Comparison of ENCODE assay signal across 28 cellular contexts in the genomic region with DNA sequence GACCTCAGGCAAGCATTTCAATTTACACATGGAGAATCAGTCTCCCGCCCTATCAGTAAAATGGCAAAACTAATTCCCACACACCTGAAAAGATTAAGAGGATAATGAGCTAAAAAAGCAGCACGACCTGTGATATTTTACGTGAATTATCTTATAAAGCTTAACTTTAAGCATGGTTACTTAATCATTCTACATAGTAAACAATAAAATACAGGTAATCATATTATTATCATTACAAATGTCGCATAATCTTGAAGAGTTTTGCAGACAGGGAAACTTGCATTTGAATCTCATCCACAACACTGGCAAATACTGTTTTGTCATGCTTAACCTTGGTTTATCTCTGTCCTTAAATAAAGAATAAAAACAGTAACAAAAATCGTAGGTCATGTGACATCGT.
"Had no signal": no experiment of that assay in that cellular context is flagged by ENCODE, and none has a peak within 500 bp of the region (broad histone marks: within the 10 kb centered on the region; RNA-seq: fewer than 3 reads in every experiment).

No MANE protein-coding gene starts in this region.

- ATAC-seq: effector memory CD8-positive, alpha-beta T cell; esophagus mucosa; foreskin keratinocyte; gastrocnemius medialis; gastroesophageal sphincter; heart left ventricle; heart right ventricle had no signal

- H3K4me3 ChIP-seq: colonic mucosa, coronary artery, dorsolateral prefrontal cortex, esophagus muscularis mucosa, esophagus squamous epithelium, gastrocnemius medialis, gastroesophageal sphincter, heart left ventricle, heart right ventricle had no signal

- H3K9me3 ChIP-seq: colonic mucosa, esophagus muscularis mucosa, esophagus squamous epithelium, gastrocnemius medialis, gastroesophageal sphincter, heart left ventricle, heart right ventricle had no signal

- H3K4me1 ChIP-seq: colonic mucosa, esophagus muscularis mucosa, esophagus squamous epithelium, foreskin keratinocyte, gastrocnemius medialis, gastroesophageal sphincter, heart left ventricle, heart right ventricle had no signal

- H3K36me3 ChIP-seq: colonic mucosa, esophagus muscularis mucosa, esophagus squamous epithelium, gastrocnemius medialis, gastroesophageal sphincter, heart left ventricle, heart right ventricle had no signal

- DNase-seq: colonic mucosa; cortex of kidney; dermis blood vessel endothelial cell; dorsolateral prefrontal cortex; effector CD4-positive, alpha-beta T cell; effector CD8-positive, alpha-beta T cell; effector memory CD4-positive, alpha-beta T cell; effector memory CD8-positive, alpha-beta T cell; endodermal cell; erythroblast; esophagus squamous epithelium; foreskin fibroblast; foreskin keratinocyte; foreskin melanocyte; gastrocnemius medialis; glutamatergic neuron; head of caudate nucleus; heart left ventricle; heart right ventricle had no signal

- H3K27me3 ChIP-seq: colonic mucosa, esophagus muscularis mucosa, esophagus squamous epithelium, foreskin keratinocyte, gastrocnemius medialis, gastroesophageal sphincter had no signal

- FAIRE-seq: colon, endometrium, endothelial cell of umbilical vein, frontal cortex had no signal

- H3K27ac ChIP-seq: colonic mucosa, coronary artery, dorsolateral prefrontal cortex, epithelial cell of prostate, esophagus muscularis mucosa, esophagus squamous epithelium, foreskin keratinocyte, gastrocnemius medialis, gastroesophageal sphincter, heart left ventricle, heart right ventricle had no signal
